Comparison of ENCODE assay signal across 9 cellular contexts in genomic region chr11:269146-269890, GRCh38. TPM values are rescaled to one million over a fixed set of nuclear protein-coding genes. Genes with fewer than 3 reads are reported as not detected.
DNase-seq lines count a peak whose midpoint lies in the region; ATAC-seq, FAIRE-seq and TF ChIP-seq lines count a peak whose summit lies in the region.
"Had no signal": no experiment of that assay in that cellular context is flagged by ENCODE, and none has a peak within 500 bp of the region (broad histone marks: within the 10 kb centered on the region; RNA-seq: fewer than 3 reads in every experiment).

No MANE protein-coding gene starts in this region.

- TF ChIP-seq CTCF in lower lobe of right lung (IDR thresholded peaks at IDR 0.05): no peak
- no peak for TF ChIP-seq CTCF in GM10248 (IDR thresholded peaks at IDR 0.05; ENCODE audit: control extremely low read depth, extremely low read depth, low read depth, missing control alignments)
- no peak for TF ChIP-seq CTCF in D721Med (IDR thresholded peaks at IDR 0.05; ENCODE audit: insufficient read depth, missing control alignments)

- H3K4me1 ChIP-seq in lower lobe of right lung: peaks cover 14% of the 10 kb centered on the region

- FAIRE-seq in D721Med (lab: Jason Lieb, UNC): no peak

- intact Hi-C loops in lower lobe of right lung (cut with DNase I): no loop called here

- H3K4me1 Mint-ChIP-seq in activated naive CD8-positive, alpha-beta T cell (ENCODE audit: low read depth): peaks cover 40% of the 10 kb centered on the region

- peak overlapping the region; percentile 47 for H3K4me3 ChIP-seq in lower lobe of right lung

- CTCF ChIA-PET in GM10248 (lab: Yijun Ruan, JAX): interaction anchor here (1.0 kb wide), 1 partner anchor 9 kb away, joined by 3 read pairs; the partner anchor contains the start of gene NLRP6

- H3K36me3 ChIP-seq in lower lobe of right lung: no peaks in the 10 kb centered on the region

- no peaks in the 10 kb centered on the region for H3K9me3 Mint-ChIP-seq in activated naive CD8-positive, alpha-beta T cell (ENCODE audit: low read depth)

- POLR2A ChIA-PET in GM10248 (lab: Yijun Ruan, JAX): no interaction called here

- no peaks in the 10 kb centered on the region for H3K9me3 ChIP-seq in lower lobe of right lung

- no peaks in the 10 kb centered on the region for H3K36me3 Mint-ChIP-seq in activated naive CD8-positive, alpha-beta T cell

- peak; percentile 75 for ATAC-seq in GM18517 (IDR thresholded peaks at IDR 0.05; ENCODE audit: unreplicated experiment)
- ATAC-seq in HG02610 (IDR thresholded peaks at IDR 0.05; ENCODE audit: unreplicated experiment): peak; percentile 65
- peak; percentile 48 to 56 for ATAC-seq in lower lobe of right lung

- peak overlapping the region; percentile 85 for H3K27ac ChIP-seq in lower lobe of right lung

- no peaks in the 10 kb centered on the region for H3K27me3 ChIP-seq in lower lobe of right lung (ENCODE audit: low read depth)

- H3K27ac Mint-ChIP-seq in activated naive CD8-positive, alpha-beta T cell: peak overlapping the region; percentile 94

- peak; percentile 99 for DNase-seq in NAMALWA (ENCODE audit: low spot score)
- DNase-seq in lower lobe of right lung: no peak
- DNase-seq in GM10248 (ENCODE audit: extremely low spot score): no peak
- no peak for DNase-seq in D721Med (ENCODE audit: insufficient read length, low spot score)
- no peak for DNase-seq in NCI-H446 treated with DMSO at 0.1 percent for 48 hours (lab: John Stamatoyannopoulos, UW)

- H3K27me3 Mint-ChIP-seq in activated naive CD8-positive, alpha-beta T cell: no peaks in the 10 kb centered on the region

- peak overlapping the region; percentile 92 for H3K4me3 Mint-ChIP-seq in activated naive CD8-positive, alpha-beta T cell

RNA-seq across cellular contexts. Expression of gene NLRP6, which starts 8.9 kb away (rescaled TPM):
- 1.3 TPM for total RNA-seq in lower lobe of right lung

RNA-seq across cellular contexts. Expression of gene PGGHG, which starts 19.6 kb away (rescaled TPM):
- total RNA-seq in lower lobe of right lung: 163 TPM

RNA-seq across cellular contexts. Expression of gene IFITM5, which starts 30.0 kb away (rescaled TPM):
- not detected for total RNA-seq in lower lobe of right lung
- total RNA-seq: activated CD8-positive, alpha-beta memory T cell treated with anti-CD3 and anti-CD28 coated beads for 36 hours had no signal

RNA-seq across cellular contexts. Expression of gene PSMD13, which starts 32.5 kb away (rescaled TPM):
- 89.5 TPM for total RNA-seq in lower lobe of right lung

RNA-seq across cellular contexts. Expression of gene SIRT3, which starts 33.2 kb away (rescaled TPM):
- total RNA-seq in lower lobe of right lung: 17.6 TPM
